Comparison of ENCODE assay signal across 20 cellular contexts in genomic region chr5:168014423-168014822, GRCh38.
"Had no signal": no experiment of that assay in that cellular context is flagged by ENCODE, and none has a peak within 500 bp of the region (broad histone marks: within the 10 kb centered on the region; RNA-seq: fewer than 3 reads in every experiment).

No MANE protein-coding gene starts in this region.

- H3K27me3 ChIP-seq: dorsolateral prefrontal cortex, right lobe of liver, thyroid gland, vagina had no signal

- H3K4me1 ChIP-seq: parathyroid adenoma, right lobe of liver, thyroid gland, vagina had no signal

- DNase-seq: dorsolateral prefrontal cortex; effector CD4-positive, alpha-beta T cell; hypothalamus; immature natural killer cell; kidney; naive B cell; right lobe of liver; small intestine; stimulated activated CD4-positive, alpha-beta T cell treated with anti-CD3 and anti-CD28 coated beads, Interleukin-15, amount 100 ng/mL, for 24 hours; stimulated activated CD4-positive, alpha-beta T cell treated with anti-CD3 and anti-CD28 coated beads, Interleukin-4, amount 100 ng/mL, for 1 hour; stimulated activated CD8-positive, alpha-beta memory T cell treated with anti-CD3 and anti-CD28 coated beads, Interleukin-4, amount 100 ng/mL, for 48 hours; stimulated activated naive CD4-positive, alpha-beta T cell; stimulated activated naive CD8-positive, alpha-beta T cell treated with anti-CD3 and anti-CD28 coated beads, Interleukin-15, amount 100 ng/mL, for 72 hours; thyroid gland; trophoblast cell had no signal

- ATAC-seq: left lobe of liver; natural killer cell treated with Interleukin-12 subunit alpha and Interleukin-12 subunit beta and Interleukin-15 and Interleukin-18, amount 100 ng/mL, for 72 hours; right lobe of liver; stimulated activated naive CD8-positive, alpha-beta T cell treated with anti-CD3 and anti-CD28 coated beads, Interleukin-15, amount 100 ng/mL, for 72 hours had no signal

- H3K9me3 ChIP-seq: right lobe of liver, thyroid gland, vagina had no signal

- H3K36me3 ChIP-seq: right lobe of liver, thyroid gland, vagina had no signal

- H3K4me3 ChIP-seq: dorsolateral prefrontal cortex, lung, right lobe of liver, thyroid gland, vagina had no signal

- H3K27ac ChIP-seq: dorsolateral prefrontal cortex, parathyroid adenoma, right lobe of liver, thyroid gland, vagina had no signal
